In genomic region chr14:101577221-101577909, GRCh38 we compare ENCODE assay signal across 20 cellular contexts. TPM values are rescaled to one million over a fixed set of nuclear protein-coding genes. Genes with fewer than 3 reads are reported as not detected.
DNase-seq lines count a peak whose midpoint lies in the region; ATAC-seq and TF ChIP-seq lines count a peak whose summit lies in the region.
"Had no signal": no experiment of that assay in that cellular context is flagged by ENCODE, and none has a peak within 500 bp of the region (broad histone marks: within the 10 kb centered on the region; RNA-seq: fewer than 3 reads in every experiment).

No MANE protein-coding gene starts in this region.

- WGBS in right cardiac atrium = 85% methylated on average over 10 of the region's 10 CpGs

- H3K4me1 Mint-ChIP-seq in chondrocyte (ENCODE audit: low read depth) (no peaks in the 10 kb centered on the region), neural crest cell (no peaks in the 10 kb centered on the region)
- H3K4me1 Mint-ChIP-seq: CD4-positive, alpha-beta memory T cell; GM23338 had no signal

- DNase-seq in right cardiac atrium (peak in 2 of 3 donors; percentile 20 to 37), Right ventricle myocardium superior (no peak), chondrocyte (ENCODE audit: low spot score) (peak; percentile 57), neural crest cell (ENCODE audit: low read depth, low spot score) (no peak), HPDE6-E6E7 (ENCODE audit: extremely low spot score) (no peak), activated gamma-delta T cell (lab: John Stamatoyannopoulos, UW) (no peak)
- DNase-seq: AML-193; CD4-positive, alpha-beta memory T cell; DMS153; DMS79; GDM1; HCEC 1CT; HFFc6 had no signal

- H3K27me3 Mint-ChIP-seq in chondrocyte (ENCODE audit: low read depth) = peaks cover 36% of the 10 kb centered on the region
- H3K27me3 Mint-ChIP-seq in neural crest cell (ENCODE audit: low read depth) = peaks cover 29% of the 10 kb centered on the region

- H3K4me3 Mint-ChIP-seq in chondrocyte (ENCODE audit: unreplicated experiment) = no peak overlapping the region
- H3K4me3 Mint-ChIP-seq in neural crest cell = no peak overlapping the region
- H3K4me3 Mint-ChIP-seq: CD4-positive, alpha-beta memory T cell; GM23338; HFFc6 had no signal

- no peak overlapping the region for H3K4me3 ChIP-seq in right cardiac atrium (ENCODE audit: low read length)
- H3K4me3 ChIP-seq: A549, GM23338 had no signal

- no peak overlapping the region for H3K27ac ChIP-seq in right cardiac atrium (ENCODE audit: low read length)
- H3K27ac ChIP-seq: 22Rv1, A549, C4-2B had no signal

- H3K27ac Mint-ChIP-seq in chondrocyte (ENCODE audit: unreplicated experiment) (no peak overlapping the region), neural crest cell (ENCODE audit: unreplicated experiment) (peak overlapping the region; percentile 59)
- H3K27ac Mint-ChIP-seq: CD4-positive, alpha-beta memory T cell; GM23338; HFFc6 had no signal

- TF ChIP-seq CTCF in chondrocyte (IDR thresholded peaks at IDR 0.05) = no peak
- TF ChIP-seq CTCF in neural crest cell (conservative IDR thresholded peaks at IDR 0.05) = no peak

- H3K36me3 Mint-ChIP-seq in chondrocyte (ENCODE audit: low read depth) = peaks cover 2% of the 10 kb centered on the region
- H3K36me3 Mint-ChIP-seq in neural crest cell (ENCODE audit: low read depth) = no peaks in the 10 kb centered on the region
- H3K36me3 Mint-ChIP-seq: CD4-positive, alpha-beta memory T cell had no signal

- H3K9me3 Mint-ChIP-seq in chondrocyte (ENCODE audit: low read depth) (peaks cover 9% of the 10 kb centered on the region), neural crest cell (no peaks in the 10 kb centered on the region)
- H3K9me3 Mint-ChIP-seq: GM23338, HFFc6 had no signal

- ATAC-seq in right cardiac atrium (no peak), Right ventricle myocardium superior (ENCODE audit: poor library complexity) (no peak), HG02981 (IDR thresholded peaks at IDR 0.05; ENCODE audit: unreplicated experiment) (no peak)
- ATAC-seq: A549, GM23338 had no signal

- intact Hi-C loops in right cardiac atrium (cut with DNase I) (no loop called here), Right ventricle myocardium superior (cut with DNase I) (no loop called here)

- no peaks in the 10 kb centered on the region for H3K27me3 ChIP-seq in right cardiac atrium (ENCODE audit: control insufficient read depth, insufficient read depth)

- H3K9me3 ChIP-seq in right cardiac atrium (ENCODE audit: control insufficient read depth, low read length) = no peaks in the 10 kb centered on the region
- H3K9me3 ChIP-seq: A549 had no signal

- no peaks in the 10 kb centered on the region for H3K4me1 ChIP-seq in right cardiac atrium (ENCODE audit: control insufficient read depth, insufficient read depth, low read length)
- H3K4me1 ChIP-seq: A549 had no signal

RNA-seq across cellular contexts. Expression of gene DIO3, which starts 16.1 kb away (rescaled TPM):
- total RNA-seq in right cardiac atrium = under 1 TPM in 1 of 4 donors, not detected in 3; 0.17 TPM
- 0.34 TPM for polyA plus RNA-seq in right cardiac atrium
- 0.16 TPM for total RNA-seq in Right ventricle myocardium superior
- total RNA-seq in chondrocyte = not detected in 3 replicates
- total RNA-seq in neural crest cell = 0.36 and 0.51 TPM in 2 replicates
- total RNA-seq: CD4-positive, alpha-beta memory T cell; Daoy; HFFc6 had no signal
- polyA plus RNA-seq: BJ; CD4-positive, alpha-beta memory T cell had no signal

Comparison
In these comparisons a context has a peak if more than half of its experiments do, and no peak if none do; other contexts are left out.
1. DNase-seq: peak in right cardiac atrium (2 of 3) and chondrocyte (single experiment); none in Right ventricle myocardium superior (single experiment), neural crest cell (single experiment), HPDE6-E6E7 (single experiment) and activated gamma-delta T cell (single experiment).